ENCODE assay signal across 22 cellular contexts in the genomic region with DNA sequence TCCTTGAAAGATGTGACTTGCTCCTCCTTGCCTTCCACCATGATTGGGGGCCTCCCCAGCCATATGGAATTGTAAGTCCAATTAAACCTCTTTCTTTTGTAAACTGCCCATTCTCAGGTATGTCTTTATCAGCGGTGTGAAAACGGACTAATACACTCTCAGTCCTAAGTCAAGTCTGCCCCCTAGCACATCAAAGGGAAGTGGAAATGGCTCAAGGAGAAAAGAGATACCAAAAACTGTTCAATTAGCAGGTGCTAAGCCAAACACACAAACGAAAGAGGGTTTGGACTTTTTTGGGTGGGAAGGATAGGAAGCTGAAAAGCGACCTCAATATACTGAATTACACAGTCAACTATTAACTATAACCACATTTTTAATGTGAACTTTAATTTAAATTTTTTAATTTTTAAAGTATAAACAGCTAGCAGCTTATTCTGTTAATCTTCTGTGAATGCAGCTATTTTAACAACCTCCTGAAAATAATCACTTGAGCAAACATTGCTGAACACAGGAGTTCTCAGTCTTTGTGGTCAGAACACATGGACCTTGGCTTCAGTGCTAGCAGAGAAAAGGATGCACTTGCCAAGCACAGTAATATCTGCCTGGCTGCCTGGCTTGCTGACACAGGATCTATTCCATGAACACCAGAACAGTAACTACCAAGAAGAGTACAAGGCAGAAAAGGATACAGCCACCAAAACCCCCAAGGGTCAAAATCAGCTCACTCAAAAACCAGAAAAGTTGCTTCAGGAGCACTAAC. TPM values are rescaled to one million over a fixed set of nuclear protein-coding genes. Genes with fewer than 3 reads are reported as not detected.
DNase-seq lines count a peak whose midpoint lies in the region; ATAC-seq and TF ChIP-seq lines count a peak whose summit lies in the region.
"Had no signal": no experiment of that assay in that cellular context is flagged by ENCODE, and none has a peak within 500 bp of the region (broad histone marks: within the 10 kb centered on the region; RNA-seq: fewer than 3 reads in every experiment).

No MANE protein-coding gene starts in this region.

- H3K36me3 Mint-ChIP-seq in activated CD4-positive, alpha-beta T cell treated with anti-CD3 and anti-CD28 coated beads for 36 hours (ENCODE audit: low read depth) = peaks cover 64% of the 10 kb centered on the region

- POLR2A ChIA-PET in activated CD4-positive, alpha-beta T cell treated with anti-CD3 and anti-CD28 coated beads for 36 hours (lab: Charles Lee) = interaction anchor here (0.7 kb wide), 1 partner anchor 11 kb away, joined by 3 read pairs; a partner anchor contains a TSS

- H3K4me1 ChIP-seq in right cardiac atrium (ENCODE audit: control insufficient read depth, insufficient read depth, low read length) (peaks cover 1% of the 10 kb centered on the region), osteoblast (ENCODE audit: insufficient read depth, low read length) (peaks cover 4% of the 10 kb centered on the region), transverse colon (peaks cover 0 to 12% (median 0%) of the 10 kb centered on the region in 4 donors)
- H3K4me1 ChIP-seq: A549, pancreas had no signal

- H3K9me3 ChIP-seq in right cardiac atrium (ENCODE audit: control insufficient read depth, low read length) (no peaks in the 10 kb centered on the region), osteoblast (ENCODE audit: low read depth, low read length) (no peaks in the 10 kb centered on the region), transverse colon (no peaks in the 10 kb centered on the region)
- H3K9me3 ChIP-seq: A549, pancreas had no signal

- no peak overlapping the region for H3K27ac Mint-ChIP-seq in activated CD4-positive, alpha-beta T cell treated with anti-CD3 and anti-CD28 coated beads for 36 hours
- H3K27ac Mint-ChIP-seq: activated CD4-positive, alpha-beta memory T cell treated with anti-CD3 and anti-CD28 coated beads for 36 hours; GM23338 had no signal

- intact Hi-C loops in right cardiac atrium (cut with DNase I) = loop anchor here in 2 of 4 donors (5.0 to 10.0 kb wide), 2 partner anchors 1109 to 1112 kb away; no protein-coding TSS in a partner anchor
- intact Hi-C loops in transverse colon (cut with DNase I; ENCODE audit: low total_unique reads) = no loop called here
- intact Hi-C loops in activated CD4-positive, alpha-beta T cell treated with anti-CD3 and anti-CD28 coated beads for 36 hours (cut with DNase I, micrococcal nuclease) = loop anchor here in 1 of 2 experiments (2.0 kb wide), 1 partner anchor 1110 kb away; no protein-coding TSS in a partner anchor

- H3K27me3 ChIP-seq in right cardiac atrium (ENCODE audit: control insufficient read depth, insufficient read depth) (no peaks in the 10 kb centered on the region), osteoblast (ENCODE audit: insufficient read depth, low read length) (no peaks in the 10 kb centered on the region), transverse colon (no peaks in the 10 kb centered on the region)
- H3K27me3 ChIP-seq: pancreas had no signal

- in situ Hi-C loops in transverse colon (cut with MboI; ENCODE audit: low pct_ligation_motif_present in 1 of 4, low pct_unique_long_range_greater_than_20kb in 1 of 4, low sequenced_read_pairs in 3 of 4) = loop anchor here in 1 of 4 donors (25.0 kb wide), 1 partner anchor 99 kb away; no protein-coding TSS in a partner anchor

- H3K27ac ChIP-seq in right cardiac atrium (ENCODE audit: low read length) = no peak overlapping the region
- no peak overlapping the region for H3K27ac ChIP-seq in osteoblast (ENCODE audit: low read depth, low read length)
- no peak overlapping the region for H3K27ac ChIP-seq in transverse colon
- H3K27ac ChIP-seq: A549, pancreas, PC-9, WERI-Rb-1 had no signal

- no peaks in the 10 kb centered on the region for H3K9me3 Mint-ChIP-seq in activated CD4-positive, alpha-beta T cell treated with anti-CD3 and anti-CD28 coated beads for 36 hours (ENCODE audit: low read depth)
- H3K9me3 Mint-ChIP-seq: activated CD4-positive, alpha-beta memory T cell treated with anti-CD3 and anti-CD28 coated beads for 36 hours; GM23338 had no signal

- H3K4me3 ChIP-seq in right cardiac atrium (ENCODE audit: low read length) = no peak overlapping the region
- no peak overlapping the region for H3K4me3 ChIP-seq in osteoblast (ENCODE audit: insufficient read depth, low read length)
- no peak overlapping the region for H3K4me3 ChIP-seq in transverse colon
- H3K4me3 ChIP-seq: A549, GM23338, pancreas, PC-9, smooth muscle cell had no signal

- H3K4me2 ChIP-seq in osteoblast (ENCODE audit: insufficient read depth, low read length) = peak overlapping the region; percentile 20
- H3K4me2 ChIP-seq: A549, GM23338, PC-9, smooth muscle cell had no signal

- H3K79me2 ChIP-seq in osteoblast (ENCODE audit: insufficient read depth, low read length) = peaks cover 2% of the 10 kb centered on the region

- H3K36me3 ChIP-seq in osteoblast (ENCODE audit: insufficient read depth, low read length) = peaks cover 46% of the 10 kb centered on the region
- peaks cover 0 to 15% (median 2%) of the 10 kb centered on the region in 4 donors for H3K36me3 ChIP-seq in transverse colon
- H3K36me3 ChIP-seq: WERI-Rb-1 had no signal

- DNase-seq in AG20443 (ENCODE audit: low spot score) (peak; percentile 47), astrocyte of the hippocampus (ENCODE audit: low read depth, low spot score) (peak; percentile 59), right cardiac atrium (peak; percentile 21 to 63 (median 43)), osteoblast (ENCODE audit: insufficient read length, low spot score, missing footprints) (no peak), transverse colon (no peak), epidermal melanocyte (ENCODE audit: insufficient read length, low spot score) (no peak)
- no peak for DNase-seq in activated CD4-positive, alpha-beta T cell treated with anti-CD3 and anti-CD28 coated beads for 36 hours
- DNase-seq: activated CD4-positive, alpha-beta memory T cell treated with anti-CD3 and anti-CD28 coated beads for 36 hours; activated naive CD4-positive, alpha-beta T cell; activated T-cell treated with anti-CD3 and anti-CD28 coated beads for 4 hours; effector memory CD4-positive, alpha-beta T cell; GDM1; left colon; pancreas; stimulated activated CD4-positive, alpha-beta T cell treated with anti-CD3 and anti-CD28 coated beads, Interleukin-4, amount 100 ng/mL, for 4 hours; T-helper 2 cell; WERI-Rb-1 had no signal

- TF ChIP-seq EP300 in transverse colon (IDR thresholded peaks at IDR 0.05; ENCODE audit: low read depth) = no peak

- TF ChIP-seq CTCF in osteoblast (IDR thresholded peaks at IDR 0.05; ENCODE audit: extremely low read depth, low read depth, low read length) (no peak), transverse colon (IDR thresholded peaks at IDR 0.05) (no peak)

- TF ChIP-seq POLR2A in transverse colon (IDR thresholded peaks at IDR 0.05) = no peak

- H4K20me1 ChIP-seq in osteoblast (ENCODE audit: insufficient read depth, low read length) = peaks cover 5% of the 10 kb centered on the region

- WGBS in right cardiac atrium = 88% methylated on average over 4 of the region's 4 CpGs
- 77 to 95% methylated on average over 3 to 4 of the region's 4 CpGs for WGBS in transverse colon (ENCODE audit: low coverage in 1 of 2), 2 donors

- no peaks in the 10 kb centered on the region for H3K27me3 Mint-ChIP-seq in activated CD4-positive, alpha-beta T cell treated with anti-CD3 and anti-CD28 coated beads for 36 hours
- H3K27me3 Mint-ChIP-seq: activated CD4-positive, alpha-beta memory T cell treated with anti-CD3 and anti-CD28 coated beads for 36 hours had no signal

- ATAC-seq in right cardiac atrium = peak; percentile 55 to 88
- no peak for ATAC-seq in activated CD4-positive, alpha-beta T cell treated with anti-CD3 and anti-CD28 coated beads for 36 hours
- ATAC-seq in HG02840 (IDR thresholded peaks at IDR 0.05; ENCODE audit: low FRiP score, unreplicated experiment) = no peak
- ATAC-seq: left colon had no signal

- peaks cover 7% of the 10 kb centered on the region for H3K4me1 Mint-ChIP-seq in activated CD4-positive, alpha-beta T cell treated with anti-CD3 and anti-CD28 coated beads for 36 hours

- CTCF ChIA-PET in activated CD4-positive, alpha-beta T cell treated with anti-CD3 and anti-CD28 coated beads for 36 hours (lab: Charles Lee) = interaction anchor here (0.6 to 1.6 kb wide), 4 partner anchors 9 to 1339 kb away, joined by 3 to 5 read pairs (median 4); a partner anchor contains a TSS

- H3K4me3 Mint-ChIP-seq in activated CD4-positive, alpha-beta T cell treated with anti-CD3 and anti-CD28 coated beads for 36 hours = no peak overlapping the region
- H3K4me3 Mint-ChIP-seq: activated CD4-positive, alpha-beta memory T cell treated with anti-CD3 and anti-CD28 coated beads for 36 hours; GM23338 had no signal

- H2AFZ ChIP-seq in osteoblast (ENCODE audit: low read length) = no peak overlapping the region
- H2AFZ ChIP-seq: GM23338, PC-9 had no signal

RNA-seq across cellular contexts. Expression of a gene that starts 10.9 kb away (rescaled TPM):
- total RNA-seq in right cardiac atrium (1 to 10 TPM; 4.0 to 5.3 (median 4.6) TPM), osteoblast (13.0 and 13.4 TPM in 2 replicates), transverse colon (10 to 100 TPM in 1 of 4 donors, 1 to 10 TPM in 3; 2.2 to 15.5 (median 7.9) TPM)
- 3.5 TPM for polyA plus RNA-seq in right cardiac atrium
- total RNA-seq in activated CD4-positive, alpha-beta T cell treated with anti-CD3 and anti-CD28 coated beads for 36 hours = 1 to 10 TPM; 7.3 to 7.4 TPM

RNA-seq across cellular contexts. Expression of a gene that starts 34.3 kb away (rescaled TPM):
- total RNA-seq in right cardiac atrium (10 to 100 TPM; 29.9 to 34.4 (median 33.7) TPM), osteoblast (40.9 and 41.8 TPM in 2 replicates), transverse colon (10 to 100 TPM in 3 of 4 donors, 1 to 10 TPM in 1; 6.2 to 24.0 (median 17.8) TPM)
- polyA plus RNA-seq in right cardiac atrium = 11.5 TPM
- 10 to 100 TPM; 30.1 to 36.2 TPM for total RNA-seq in activated CD4-positive, alpha-beta T cell treated with anti-CD3 and anti-CD28 coated beads for 36 hours

Comparison
In these comparisons a context has a peak if more than half of its experiments do, and no peak if none do; other contexts are left out.
1. DNase-seq: peak in AG20443 (single experiment), astrocyte of the hippocampus (single experiment) and right cardiac atrium (3 of 3); none in osteoblast (single experiment), transverse colon (single experiment), activated CD4-positive, alpha-beta T cell treated with anti-CD3 and anti-CD28 coated beads for 36 hours (single experiment) and epidermal melanocyte (single experiment).
2. ATAC-seq: peak in right cardiac atrium (2 of 2); none in activated CD4-positive, alpha-beta T cell treated with anti-CD3 and anti-CD28 coated beads for 36 hours (single experiment) and HG02840 (single experiment).